In genomic region chr5:96941140-96941539, GRCh38 we compare ENCODE assay signal across 17 cellular contexts.
"Had no signal": no experiment of that assay in that cellular context is flagged by ENCODE, and none has a peak within 500 bp of the region (broad histone marks: within the 10 kb centered on the region; RNA-seq: fewer than 3 reads in every experiment).

No MANE protein-coding gene starts in this region.

- H3K36me3 ChIP-seq: cardiac muscle cell, gastrocnemius medialis, heart right ventricle, left lung, ovary, upper lobe of right lung, WERI-Rb-1 had no signal

- DNase-seq: activated CD4-positive, alpha-beta T cell treated with anti-CD3 and anti-CD28 coated beads for 4 hours; activated effector memory CD4-positive, alpha-beta T cell treated with Interleukin-2 at 50 U/mL for 16 hours; effector CD4-positive, alpha-beta T cell; gastrocnemius medialis; heart right ventricle; islet precursor cell; left lung; ovary; stimulated activated CD4-positive, alpha-beta T cell treated with anti-CD3 and anti-CD28 coated beads, Interleukin-12 subunit alpha, Interleukin-12 subunit beta, amount 100 ng/mL, for 4 hours; stimulated activated CD4-positive, alpha-beta T cell treated with anti-CD3 and anti-CD28 coated beads, Interleukin-2, amount 100 ng/mL, for 48 hours; stimulated activated naive CD8-positive, alpha-beta T cell treated with anti-CD3 and anti-CD28 coated beads, Interleukin-15, Interleukin-2, amounts not matched to agents 100 U/mL and 50 U/mL, for 24 hours; testis; upper lobe of right lung; WERI-Rb-1 had no signal

- H3K27ac ChIP-seq: cardiac muscle cell, coronary artery, gastrocnemius medialis, left lung, ovary, testis, upper lobe of right lung, WERI-Rb-1 had no signal

- H3K4me3 Mint-ChIP-seq: neural crest cell had no signal

- H3K9me3 ChIP-seq: gastrocnemius medialis, heart right ventricle, left lung, ovary, testis, upper lobe of right lung had no signal

- H3K27me3 ChIP-seq: cardiac muscle cell, gastrocnemius medialis, heart right ventricle, left lung, ovary, testis, upper lobe of right lung had no signal

- H3K4me3 ChIP-seq: cardiac muscle cell, coronary artery, gastrocnemius medialis, heart right ventricle, left lung, ovary, testis, upper lobe of right lung had no signal

- ATAC-seq: gastrocnemius medialis; heart right ventricle; left lung; stimulated activated naive CD8-positive, alpha-beta T cell treated with anti-CD3 and anti-CD28 coated beads, Interleukin-15, Interleukin-2, amounts not matched to agents 100 U/mL and 50 U/mL, for 24 hours; upper lobe of right lung had no signal
